ENCODE assay signal across 8 cellular contexts in genomic region chr12:118377005-118377890, GRCh38. TPM values are rescaled to one million over a fixed set of nuclear protein-coding genes. Genes with fewer than 3 reads are reported as not detected.
A peak's percentile ranks its signal among the peaks of the same experiment; 100 is the strongest.
DNase-seq lines count a peak whose midpoint lies in the region; ATAC-seq, FAIRE-seq and TF ChIP-seq lines count a peak whose summit lies in the region.

No MANE protein-coding gene starts in this region.

- POLR2A ChIA-PET in A549 (lab: Yijun Ruan, JAX): interaction anchor here (1.3 to 1.6 kb wide), 6 partner anchors 18 to 256 kb away, joined by 3 to 16 read pairs (median 4); partner anchors contain the start of gene PEBP1

- intact Hi-C loops in gastrocnemius medialis (cut with DNase I; ENCODE audit: low total_unique reads): loop anchor here (5.0 to 10.0 kb wide), 5 partner anchors 160 to 1828 kb away; partner anchors contain the start of genes HSPB8, PEBP1, RNFT2 and RPLP0

- CTCF ChIA-PET in A549 (lab: Yijun Ruan, JAX): interaction anchor here (0.5 to 6.6 kb wide), 58 partner anchors 8 to 1302 kb away, joined by 3 to 193 read pairs (median 6); partner anchors contain the start of genes PEBP1 and PRKAB1

- TF ChIP-seq EP300 in A549 (IDR thresholded peaks at IDR 0.05): no peak

- no peaks in the 10 kb centered on the region for H3K27me3 ChIP-seq in gastrocnemius medialis

- H3K9me3 ChIP-seq in A549: no peaks in the 10 kb centered on the region
- H3K9me3 ChIP-seq in gastrocnemius medialis: no peaks in the 10 kb centered on the region

- peak overlapping the region; percentile 87 for H3K4me2 ChIP-seq in A549

- H3K4me1 ChIP-seq in A549 (peaks cover 15% of the 10 kb centered on the region), gastrocnemius medialis (peaks cover 34 to 39% of the 10 kb centered on the region in 2 donors)

- ATAC-seq in A549 (peak in 1 of 2 experiments; percentile 8; a peak in 1 of 6 replicates), gastrocnemius medialis (no peak), HG02973 (IDR thresholded peaks at IDR 0.05; ENCODE audit: unreplicated experiment) (no peak)

- H3K36me3 ChIP-seq in gastrocnemius medialis: peaks cover 0 to 26% of the 10 kb centered on the region in 2 donors

- no peak for TF ChIP-seq RAD21 in A549 (conservative IDR thresholded peaks at IDR 0.05 in 1 of 2, IDR thresholded peaks at IDR 0.05 in 1 of 2)

- TF ChIP-seq POLR2A in A549 (IDR thresholded peaks at IDR 0.05; ENCODE audit: low read length) (no peak), gastrocnemius medialis (IDR thresholded peaks at IDR 0.05) (no peak)

- peak overlapping the region; percentile 95 to 96 for H3K27ac ChIP-seq in A549
- peak overlapping the region; percentile 95 for H3K27ac ChIP-seq in VCaP
- peak overlapping the region; percentile 91 to 98 (median 96) for H3K27ac ChIP-seq in gastrocnemius medialis

- in situ Hi-C loops in gastrocnemius medialis (cut with MboI; ENCODE audit: low sequenced_read_pairs in 4 of 4): loop anchor here in 1 of 4 donors (5.0 kb wide), 1 partner anchor 195 kb away; no protein-coding TSS in a partner anchor

- TF ChIP-seq CTCF in A549 (IDR thresholded peaks at IDR 0.05) (no peak), GM20000 (IDR thresholded peaks at IDR 0.05; ENCODE audit: extremely low read depth, missing control alignments) (no peak), VCaP (conservative IDR thresholded peaks at IDR 0.05) (no peak), fibroblast of the aortic adventitia (IDR thresholded peaks at IDR 0.05; ENCODE audit: insufficient read depth, low read length) (no peak), gastrocnemius medialis (IDR thresholded peaks at IDR 0.05 in 4 of 5, conservative IDR thresholded peaks at IDR 0.05 in 1 of 5) (no peak)

- FAIRE-seq in A549 (lab: Jason Lieb, UNC): no peak

- H3K4me3 ChIP-seq in A549 (peak overlapping the region; percentile 91), fibroblast of the aortic adventitia (ENCODE audit: low read depth, low read length) (peak overlapping the region; percentile 89), gastrocnemius medialis (peak overlapping the region; percentile 80 to 98 (median 93))

- 3% methylated on average over 23 of the region's 23 CpGs for WGBS in A549 (ENCODE audit: missing lambda C conversion rate)

- DNase-seq in A549 (ENCODE audit: low read depth in 1 of 2, low spot score in 1 of 2) (no peak), GM20000 (ENCODE audit: low spot score) (peak; percentile 37), fibroblast of the aortic adventitia (ENCODE audit: low read depth) (no peak), gastrocnemius medialis (no peak), GOT3 (lab: John Stamatoyannopoulos, UW) (no peak)
- DNase-seq in NK-92 treated with Interleukin-12 subunit alpha and Interleukin-12 subunit beta, amount 100 ng/mL, for 24 hours (lab: John Stamatoyannopoulos, UW): no peak

TF ChIP-seq in A549, 52 proteins besides CTCF, POLR2A, EP300 and RAD21:
- TF ChIP-seq CBX8 (IDR thresholded peaks at IDR 0.05) (no peak), SREBF2 (IDR thresholded peaks at IDR 0.05) (no peak), RFX5 (IDR thresholded peaks at IDR 0.05) (no peak), MAX (IDR thresholded peaks at IDR 0.05) (no peak), FOSL2 (IDR thresholded peaks at IDR 0.05) (no peak), FOSL2 (CRISPR knock-in tag; IDR thresholded peaks at IDR 0.05) (no peak), POLR2AphosphoS2 (conservative IDR thresholded peaks at IDR 0.05; ENCODE audit: low read length) (no peak), CHD4 (IDR thresholded peaks at IDR 0.05; ENCODE audit: borderline replicate concordance) (no peak), JUN (IDR thresholded peaks at IDR 0.05) (no peak), FOXS1 (CRISPR knock-in tag; IDR thresholded peaks at IDR 0.05) (no peak), RCOR1 (IDR thresholded peaks at IDR 0.05; ENCODE audit: low read depth, low read length) (no peak), KDM1A (IDR thresholded peaks at IDR 0.05; ENCODE audit: low read depth) (no peak), RNF2 (IDR thresholded peaks at IDR 0.05; ENCODE audit: borderline replicate concordance, low read depth) (no peak), ELK1 (IDR thresholded peaks at IDR 0.05; ENCODE audit: low read depth, low read length) (no peak), HOXB5 (CRISPR knock-in tag; IDR thresholded peaks at IDR 0.05) (no peak), SMC3 (IDR thresholded peaks at IDR 0.05) (no peak), HDAC2 (IDR thresholded peaks at IDR 0.05) (no peak)

RNA-seq across cellular contexts. Expression of gene SUDS3, which starts 0.9 kb away (rescaled TPM):
- polyA plus RNA-seq in A549 (2011; rRNA removed) (31.9 and 36.5 TPM in 2 replicates), A549 (2017; fragmentation: RNase III; extraction: RNeasy Plus Mini Kit Qiagen cat#74134 plus additional on column Dnase treatment) (17.9 to 20.3 TPM (median 18.4 TPM) in 3 replicates)
- polyA plus RNA-seq in A549 (2012; cell fraction: cytosol; rRNA removed): 11.4 and 13.7 TPM in 2 replicates
- polyA plus RNA-seq in A549 (2012; cell fraction: nucleus; rRNA removed): 20.9 and 33.3 TPM in 2 replicates
- 24.4 and 28.7 TPM in 2 replicates for polyA minus RNA-seq in A549 (2011; rRNA and poly(A)+ RNA removed)
- total RNA-seq in fibroblast of the aortic adventitia (ENCODE audit: low replicate concordance) (29.0 and 36.4 TPM in 2 replicates), gastrocnemius medialis (10 to 100 TPM; 17.0 to 33.2 (median 29.1) TPM)

RNA-seq across cellular contexts. Expression of gene TAOK3, which starts 4.5 kb away (rescaled TPM):
- 27.6 and 32.4 TPM in 2 replicates for polyA plus RNA-seq in A549 (2011; rRNA removed)
- 7.5 and 8.7 TPM in 2 replicates for polyA plus RNA-seq in A549 (2012; cell fraction: cytosol; rRNA removed)
- polyA plus RNA-seq in A549 (2012; cell fraction: nucleus; rRNA removed): 6.7 and 11.0 TPM in 2 replicates
- 10.6 to 13.7 TPM (median 13.1 TPM) in 3 replicates for polyA plus RNA-seq in A549 (2017; fragmentation: RNase III; extraction: RNeasy Plus Mini Kit Qiagen cat#74134 plus additional on column Dnase treatment)
- polyA minus RNA-seq in A549 (2011; rRNA and poly(A)+ RNA removed): 30.7 and 31.9 TPM in 2 replicates
- total RNA-seq in fibroblast of the aortic adventitia (ENCODE audit: low replicate concordance): 27.8 and 61.2 TPM in 2 replicates
- 10 to 100 TPM; 13.5 to 24.5 (median 15.1) TPM for total RNA-seq in gastrocnemius medialis
